8 cellular contexts compared by ENCODE assay signal in genomic region chr11:2901854-2902783, GRCh38. TPM values are rescaled to one million over a fixed set of nuclear protein-coding genes. Genes with fewer than 3 reads are reported as not detected.
DNase-seq lines count a peak whose midpoint lies in the region; ATAC-seq and TF ChIP-seq lines count a peak whose summit lies in the region.

No MANE protein-coding gene starts in this region.

- DNase-seq in GM12864 (ENCODE audit: low read depth) (peak; percentile 88), NCI-H1092 (lab: John Stamatoyannopoulos, UW) (peak; percentile 66), T follicular helper cell (ENCODE audit: low read depth) (peak; percentile 81), amniotic epithelial cell (ENCODE audit: low read depth) (peak; percentile 88), right atrium auricular region (ENCODE audit: low spot score) (peak; percentile 96), aorta (peak; percentile 98)

- H3K27me3 ChIP-seq in right atrium auricular region (no peaks in the 10 kb centered on the region), rectal smooth muscle tissue (ENCODE audit: control insufficient read depth, insufficient read depth, low read length) (no peaks in the 10 kb centered on the region), aorta (ENCODE audit: control insufficient read depth in 1 of 2, insufficient read depth in 2 of 2, low read length in 1 of 2) (no peaks in the 10 kb centered on the region)

- peak overlapping the region; percentile 74 to 86 for H3K27ac ChIP-seq in right atrium auricular region
- peak overlapping the region; percentile 44 for H3K27ac ChIP-seq in rectal smooth muscle tissue (ENCODE audit: low read depth, low read length)
- H3K27ac ChIP-seq in aorta (ENCODE audit: low read depth in 1 of 2, low read length in 2 of 2) = peak overlapping the region in 1 of 2 donors; percentile 13

- no peak for TF ChIP-seq CTCF in GM12864 (IDR thresholded peaks at IDR 0.05; ENCODE audit: low read depth, low read length, missing control alignments)
- no peak for TF ChIP-seq CTCF in right atrium auricular region (IDR thresholded peaks at IDR 0.05)

- H3K4me3 ChIP-seq in GM12864 (ENCODE audit: low read depth, low read length) (peak overlapping the region; percentile 82), right atrium auricular region (peak overlapping the region; percentile 52 to 71), rectal smooth muscle tissue (ENCODE audit: low read length) (peak overlapping the region; percentile 82), aorta (ENCODE audit: low read length in 2 of 2) (peak overlapping the region; percentile 41 to 68)

- intact Hi-C loops in aorta (cut with DNase I) = no loop called here

- ATAC-seq in HG02610 (IDR thresholded peaks at IDR 0.05; ENCODE audit: unreplicated experiment) (peak; percentile 93), aorta (ENCODE audit: low FRiP score) (peak; percentile 91)

- 6 to 7% methylated on average over 49 to 58 of the region's 58 CpGs for WGBS in aorta, 2 donors

- H3K9ac ChIP-seq in rectal smooth muscle tissue (ENCODE audit: low read length) = peak overlapping the region; percentile 51

- no peaks in the 10 kb centered on the region for H3K9me3 ChIP-seq in right atrium auricular region
- no peaks in the 10 kb centered on the region for H3K9me3 ChIP-seq in aorta (ENCODE audit: control insufficient read depth, low read length)

- H3K36me3 ChIP-seq in right atrium auricular region = no peaks in the 10 kb centered on the region
- H3K36me3 ChIP-seq in rectal smooth muscle tissue (ENCODE audit: control insufficient read depth, insufficient read depth, low read length) = no peaks in the 10 kb centered on the region
- no peaks in the 10 kb centered on the region for H3K36me3 ChIP-seq in aorta (ENCODE audit: control insufficient read depth in 1 of 2, insufficient read depth in 2 of 2, low read length in 1 of 2)

- peaks cover 0 to 42% of the 10 kb centered on the region in 2 donors for H3K4me1 ChIP-seq in right atrium auricular region
- H3K4me1 ChIP-seq in rectal smooth muscle tissue (ENCODE audit: control insufficient read depth, insufficient read depth, low read length) = peaks cover 3% of the 10 kb centered on the region
- H3K4me1 ChIP-seq in aorta (ENCODE audit: control insufficient read depth in 1 of 2, insufficient read depth in 2 of 2, low read length in 2 of 2) = no peaks in the 10 kb centered on the region

RNA-seq across cellular contexts. Expression of gene CDKN1C, which starts 16.5 kb away (rescaled TPM):
- total RNA-seq in right atrium auricular region = 10 to 100 TPM; 17.2 to 28.7 TPM
- 10 to 100 TPM; 13.7 to 37.7 TPM for total RNA-seq in aorta
- polyA plus RNA-seq in aorta = 10 to 100 TPM; 11.3 to 21.3 TPM

RNA-seq across cellular contexts. Expression of gene PHLDA2, which starts 27.1 kb away (rescaled TPM):
- total RNA-seq in right atrium auricular region = 1 to 10 TPM; 1.8 to 2.6 TPM
- total RNA-seq in aorta = 1 to 10 TPM; 6.4 to 7.1 TPM
- 10 to 100 TPM in 1 of 2 donors, 1 to 10 TPM in 1; 7.4 to 17.2 TPM for polyA plus RNA-seq in aorta
